Comparison of ENCODE assay signal across 1 cellular context in the genomic region with DNA sequence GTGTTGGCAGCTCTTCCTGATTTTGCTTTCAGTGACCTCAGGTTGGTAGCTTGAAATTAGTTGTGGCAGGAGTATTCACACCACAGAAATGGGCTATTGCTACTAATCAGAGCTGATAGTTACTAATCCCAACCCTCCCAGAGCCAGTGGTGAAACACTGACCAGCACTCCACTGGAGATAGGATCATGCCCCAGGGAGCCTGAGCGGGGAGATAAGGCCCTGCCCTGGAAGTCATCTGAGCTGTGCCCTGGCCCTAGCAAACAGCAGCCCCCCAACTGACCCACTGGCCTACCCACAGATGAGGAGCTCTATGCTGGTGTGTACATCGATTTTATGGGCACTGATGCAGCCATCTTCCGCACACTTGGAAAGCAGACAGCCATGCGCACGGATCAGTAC.
TF ChIP-seq lines count a peak whose summit lies in the region.

No MANE protein-coding gene starts in this region.

TF ChIP-seq in K562, 482 proteins besides CTCF, POLR2A, EP300 and RAD21:
- TF ChIP-seq MAFK (IDR thresholded peaks at IDR 0.05; ENCODE audit: low read length) (no peak), NR4A1 (CRISPR knock-in tag; IDR thresholded peaks at IDR 0.05) (no peak), NR4A1 (tag; IDR thresholded peaks at IDR 0.05) (no peak), ETV1 (tag; conservative IDR thresholded peaks at IDR 0.05; ENCODE audit: low read depth) (no peak), ARID1B (IDR thresholded peaks at IDR 0.05) (peak; percentile 22; the same call in 1 of the 2 replicates), DMBX1 (CRISPR knock-in tag; IDR thresholded peaks at IDR 0.05; ENCODE audit: borderline replicate concordance) (no peak), CBFA2T3 (IDR thresholded peaks at IDR 0.05) (peak; percentile 42), TCF3 (CRISPR knock-in tag; IDR thresholded peaks at IDR 0.05) (0 out of 2 replicates have a peak, but pooled peaks have one; percentile 13), TAL1 (IDR thresholded peaks at IDR 0.05) (peak; percentile 10; the same call in 1 of the 2 replicates), TRIM28 (IDR thresholded peaks at IDR 0.05) (no peak), ZNF407 (IDR thresholded peaks at IDR 0.05; ENCODE audit: low read depth) (no peak), POLR2B (IDR thresholded peaks at IDR 0.05; ENCODE audit: low read depth, partially characterized antibody) (no peak), ATF1 (CRISPR knock-in tag; IDR thresholded peaks at IDR 0.05) (no peak), ATF1 (tag; IDR thresholded peaks at IDR 0.05) (no peak)
- TF ChIP-seq, protein P1, sequence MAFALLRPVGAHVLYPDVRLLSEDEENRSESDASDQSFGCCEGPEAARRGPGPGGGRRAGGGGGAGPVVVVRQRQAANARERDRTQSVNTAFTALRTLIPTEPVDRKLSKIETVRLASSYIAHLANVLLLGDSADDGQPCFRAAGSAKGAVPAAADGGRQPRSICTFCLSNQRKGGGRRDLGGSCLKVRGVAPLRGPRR (CRISPR knock-in tag; IDR thresholded peaks at IDR 0.05), result no peak
- TF ChIP-seq, protein P2, sequence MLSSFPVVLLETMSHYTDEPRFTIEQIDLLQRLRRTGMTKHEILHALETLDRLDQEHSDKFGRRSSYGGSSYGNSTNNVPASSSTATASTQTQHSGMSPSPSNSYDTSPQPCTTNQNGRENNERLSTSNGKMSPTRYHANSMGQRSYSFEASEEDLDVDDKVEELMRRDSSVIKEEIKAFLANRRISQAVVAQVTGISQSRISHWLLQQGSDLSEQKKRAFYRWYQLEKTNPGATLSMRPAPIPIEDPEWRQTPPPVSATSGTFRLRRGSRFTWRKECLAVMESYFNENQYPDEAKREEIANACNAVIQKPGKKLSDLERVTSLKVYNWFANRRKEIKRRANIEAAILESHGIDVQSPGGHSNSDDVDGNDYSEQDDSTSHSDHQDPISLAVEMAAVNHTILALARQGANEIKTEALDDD (IDR thresholded peaks at IDR 0.05), result peak; percentile 67
TF ChIP-seq in K562: peak in this region for 5.
